21 cellular contexts compared by ENCODE assay signal in genomic region chr5:68455216-68455615, GRCh38.
DNase-seq lines count a peak whose midpoint lies in the region; ATAC-seq, FAIRE-seq and TF ChIP-seq lines count a peak whose summit lies in the region.
"Had no signal": no experiment of that assay in that cellular context is flagged by ENCODE, and none has a peak within 500 bp of the region (broad histone marks: within the 10 kb centered on the region; RNA-seq: fewer than 3 reads in every experiment).

No MANE protein-coding gene starts in this region.

- H3K9ac ChIP-seq in parathyroid adenoma: no peak overlapping the region

- H3K79me2 ChIP-seq in parathyroid adenoma: no peaks in the 10 kb centered on the region

- H3K4me1 ChIP-seq in parathyroid adenoma: peaks cover 52% of the 10 kb centered on the region

- TF ChIP-seq CTCF in bronchial epithelial cell (IDR thresholded peaks at IDR 0.05; ENCODE audit: insufficient read depth, low read length, severe bottlenecking) (no peak), parathyroid adenoma (IDR thresholded peaks at IDR 0.05) (no peak)

- H3K9me3 ChIP-seq in MG63 (peaks cover 6% of the 10 kb centered on the region), parathyroid adenoma (ENCODE audit: control insufficient read depth, low read length) (no peaks in the 10 kb centered on the region)

- H3K27me3 ChIP-seq in MG63 (no peaks in the 10 kb centered on the region), bronchial epithelial cell (ENCODE audit: control insufficient read depth, insufficient read depth, low read length) (no peaks in the 10 kb centered on the region), parathyroid adenoma (ENCODE audit: control insufficient read depth, insufficient read depth, low read length) (no peaks in the 10 kb centered on the region)

- no peak overlapping the region for H3K4me2 ChIP-seq in parathyroid adenoma (ENCODE audit: low read length)

- H3K36me3 ChIP-seq in MG63: peaks cover 4% of the 10 kb centered on the region; the same call in 1 of the 2 replicates
- no peaks in the 10 kb centered on the region for H3K36me3 ChIP-seq in bronchial epithelial cell (ENCODE audit: control insufficient read depth, insufficient read depth, low read length)
- H3K36me3 ChIP-seq in parathyroid adenoma (ENCODE audit: control insufficient read depth, insufficient read depth, low read length): no peaks in the 10 kb centered on the region

- DNase-seq in EL (peak; percentile 63), MG63 (peak; percentile 43), bronchial epithelial cell (ENCODE audit: low read depth) (peak; percentile 73)
- DNase-seq in stimulated activated CD4-positive, alpha-beta T cell treated with anti-CD3 and anti-CD28 coated beads, Interleukin-4, amount 100 ng/mL, for 4 hours: no peak
- DNase-seq: CD4-positive, alpha-beta T cell; COR-L47; DMS 273 treated with DMSO at 0.1 percent for 48 hours; DMS79 treated with DMSO at 0.1 percent for 48 hours; H7; IMR-90; NCI-H1417; NCI-H187; NCI-H446; NCI-H526 treated with DMSO at 0.1 percent for 48 hours; Right ventricle myocardium superior had no signal

- ATAC-seq in GM19351 (IDR thresholded peaks at IDR 0.05; ENCODE audit: unreplicated experiment) (no peak), GM21360 (IDR thresholded peaks at IDR 0.05; ENCODE audit: unreplicated experiment) (no peak)

- no peak for FAIRE-seq in bronchial epithelial cell (lab: Jason Lieb, UNC)
- FAIRE-seq: G401.6, GM12892, HTR-8/SVneo had no signal

- peak overlapping the region; percentile 81 for H3K27ac ChIP-seq in parathyroid adenoma

- H2AFZ ChIP-seq in parathyroid adenoma: peak overlapping the region; percentile 52

- no peak overlapping the region for H3K4me3 ChIP-seq in MG63
- H3K4me3 ChIP-seq in bronchial epithelial cell (ENCODE audit: low read depth, low read length): no peak overlapping the region
- no peak overlapping the region for H3K4me3 ChIP-seq in parathyroid adenoma (ENCODE audit: low read depth, low read length)

Comparison
In these comparisons a context has a peak if more than half of its experiments do, and no peak if none do; other contexts are left out.
1. DNase-seq: peak in EL (single experiment), MG63 (single experiment) and bronchial epithelial cell (single experiment); none in stimulated activated CD4-positive, alpha-beta T cell treated with anti-CD3 and anti-CD28 coated beads, Interleukin-4, amount 100 ng/mL, for 4 hours (0 of 2).